Comparison of ENCODE assay signal across 8 cellular contexts in the genomic region with DNA sequence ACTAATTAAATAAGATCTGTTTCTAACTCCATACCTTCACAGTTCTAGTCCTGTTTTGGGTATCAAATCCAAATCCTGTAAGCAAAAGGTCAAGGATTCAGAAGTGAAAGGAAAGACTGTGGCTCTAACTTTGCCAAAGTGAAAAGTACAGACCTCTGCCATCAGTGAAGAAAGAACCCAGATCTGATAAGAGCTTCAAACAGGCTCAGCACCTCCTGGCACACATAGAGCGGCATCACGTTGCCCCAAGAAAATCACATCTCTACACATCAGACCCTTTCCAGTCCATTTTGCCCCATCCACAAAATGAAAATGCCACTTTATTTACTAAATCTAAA. TPM values are rescaled to one million over a fixed set of nuclear protein-coding genes. Genes with fewer than 3 reads are reported as not detected.
A peak's percentile ranks its signal among the peaks of the same experiment; 100 is the strongest.
DNase-seq lines count a peak whose midpoint lies in the region; ATAC-seq, FAIRE-seq and TF ChIP-seq lines count a peak whose summit lies in the region.

No MANE protein-coding gene starts in this region.

- H3K4me1 ChIP-seq in DOHH2 (ENCODE audit: control insufficient read depth, low read length), result peaks cover 21% of the 10 kb centered on the region
- H3K4me1 ChIP-seq in SK-N-SH (ENCODE audit: control insufficient read depth in 1 of 2, insufficient read depth in 2 of 2, low read depth in 1 of 2, low read length in 1 of 2), result peaks cover 10 to 27% of the 10 kb centered on the region in 2 experiments
- peaks cover 53% of the 10 kb centered on the region for H3K4me1 ChIP-seq in psoas muscle

- H4K20me1 ChIP-seq in DOHH2 (ENCODE audit: control insufficient read depth, insufficient read depth, low read depth, low read length) (no peaks in the 10 kb centered on the region), SK-N-SH (ENCODE audit: insufficient read depth) (no peaks in the 10 kb centered on the region)

- H3K9me3 ChIP-seq in DOHH2 (ENCODE audit: control insufficient read depth, insufficient read depth, low read length) (no peaks in the 10 kb centered on the region), SK-N-SH (no peaks in the 10 kb centered on the region), psoas muscle (no peaks in the 10 kb centered on the region)

- FAIRE-seq in GM19239 (lab: Jason Lieb, UNC), result no peak

- H3K9me2 ChIP-seq in DOHH2 (replicated peaks; ENCODE audit: control insufficient read depth, low read length) (no peaks in the 10 kb centered on the region), SK-N-SH (no peaks in the 10 kb centered on the region)

- POLR2A ChIA-PET in SK-N-SH (lab: Yijun Ruan, JAX), result no interaction called here

- intact Hi-C loops in psoas muscle (cut with DNase I), result loop anchor here in 1 of 2 donors (1.0 kb wide), 2 partner anchors 23 to 72 kb away; a partner anchor contains a TSS

- H3K27me3 ChIP-seq in DOHH2 (ENCODE audit: control insufficient read depth, low read length) (no peaks in the 10 kb centered on the region), SK-N-SH (ENCODE audit: insufficient read depth) (no peaks in the 10 kb centered on the region), psoas muscle (ENCODE audit: insufficient read depth in 3 of 3, low read length in 2 of 3) (no peaks in the 10 kb centered on the region)

- H3F3A ChIP-seq in DOHH2 (ENCODE audit: control insufficient read depth, insufficient read depth) (0 out of 2 replicates have a peak, but pooled peaks cover 5% of the 10 kb centered on the region), SK-N-SH (replicated peaks; ENCODE audit: insufficient read depth) (peaks cover 48% of the 10 kb centered on the region)

- TF ChIP-seq RAD21 in SK-N-SH (IDR thresholded peaks at IDR 0.05; ENCODE audit: low read length), result no peak

- H3K79me2 ChIP-seq in DOHH2 (ENCODE audit: control insufficient read depth, low read length), result peaks cover 5% of the 10 kb centered on the region; the same call in 1 of the 2 replicates
- peaks cover 84% of the 10 kb centered on the region for H3K79me2 ChIP-seq in SK-N-SH (ENCODE audit: insufficient read depth)

- H3K4me3 ChIP-seq in DOHH2 (ENCODE audit: low read length) (no peak overlapping the region), SK-N-SH (ENCODE audit: low read depth in 2 of 2, low read length in 1 of 2) (peak overlapping the region in 1 of 2 experiments; percentile 42; a peak in 1 of 4 replicates), fibroblast of villous mesenchyme (ENCODE audit: low read depth, low read length) (peak overlapping the region; percentile 7), psoas muscle (peak overlapping the region; percentile 71)

- peak overlapping the region; percentile 74 for H3K9ac ChIP-seq in SK-N-SH

- TF ChIP-seq CTCF in DOHH2 (IDR thresholded peaks at IDR 0.05; ENCODE audit: low read depth, low read length, poor library complexity, severe bottlenecking) (no peak), SK-N-SH (IDR thresholded peaks at IDR 0.05) (no peak), fibroblast of villous mesenchyme (IDR thresholded peaks at IDR 0.05; ENCODE audit: insufficient read depth, low read depth, low read length) (no peak), psoas muscle (IDR thresholded peaks at IDR 0.05) (no peak)

- ATAC-seq in psoas muscle (peak; percentile 23 to 57 (median 28)), GM18870 (IDR thresholded peaks at IDR 0.05; ENCODE audit: unreplicated experiment) (no peak), HG03432 (IDR thresholded peaks at IDR 0.05; ENCODE audit: unreplicated experiment) (no peak)

- peak overlapping the region; percentile 69; the same call in 1 of the 2 replicates for H3K4me2 ChIP-seq in DOHH2 (ENCODE audit: low read length)
- H3K4me2 ChIP-seq in SK-N-SH, result peak overlapping the region; percentile 79

- WGBS in SK-N-SH (ENCODE audit: low lambda C conversion rate), result 34% methylated on average over 2 of the region's 2 CpGs
- 18 to 27% (median 20%) methylated on average over 2 of the region's 2 CpGs for WGBS in psoas muscle, 3 donors

- no peak for TF ChIP-seq EP300 in SK-N-SH (IDR thresholded peaks at IDR 0.05; ENCODE audit: borderline replicate concordance in 1 of 2, low read depth in 1 of 2, low read length in 1 of 2)

- DNase-seq in SK-N-SH, result no peak
- DNase-seq in fibroblast of villous mesenchyme (ENCODE audit: low read depth), result no peak
- DNase-seq in psoas muscle, result no peak
- no peak for DNase-seq in GM19239 (ENCODE audit: insufficient read length, low spot score)
- DNase-seq in glomerular visceral epithelial cell (ENCODE audit: extremely low spot score), result no peak

- H3K27ac ChIP-seq in DOHH2 (ENCODE audit: low read depth, low read length), result no peak overlapping the region
- peak overlapping the region; percentile 36 to 99 for H3K27ac ChIP-seq in SK-N-SH (ENCODE audit: low read depth in 2 of 2, low read length in 1 of 2)
- peak overlapping the region; percentile 94 for H3K27ac ChIP-seq in psoas muscle

- H3K36me3 ChIP-seq in DOHH2 (ENCODE audit: control insufficient read depth, low read length) (no peaks in the 10 kb centered on the region), SK-N-SH (replicated peaks in 1 of 2; ENCODE audit: control insufficient read depth in 1 of 2, insufficient read depth in 2 of 2, low read length in 1 of 2) (peaks cover 0 to 12% of the 10 kb centered on the region in 2 experiments), psoas muscle (ENCODE audit: insufficient read depth in 1 of 2, low read depth in 1 of 2) (peaks cover 0 to 25% of the 10 kb centered on the region in 2 donors)

- CTCF ChIA-PET in SK-N-SH (lab: Yijun Ruan, JAX), result interaction anchor here (0.6 to 8.8 kb wide), 27 partner anchors 8 to 169 kb away, joined by 3 to 148 read pairs (median 5); no protein-coding TSS in a partner anchor

- no peak overlapping the region; the same call in 1 of the 2 replicates for H2AFZ ChIP-seq in SK-N-SH (ENCODE audit: low read depth)

TF ChIP-seq in SK-N-SH, 30 proteins besides CTCF, POLR2A, EP300 and RAD21:
- TF ChIP-seq, protein P1, sequence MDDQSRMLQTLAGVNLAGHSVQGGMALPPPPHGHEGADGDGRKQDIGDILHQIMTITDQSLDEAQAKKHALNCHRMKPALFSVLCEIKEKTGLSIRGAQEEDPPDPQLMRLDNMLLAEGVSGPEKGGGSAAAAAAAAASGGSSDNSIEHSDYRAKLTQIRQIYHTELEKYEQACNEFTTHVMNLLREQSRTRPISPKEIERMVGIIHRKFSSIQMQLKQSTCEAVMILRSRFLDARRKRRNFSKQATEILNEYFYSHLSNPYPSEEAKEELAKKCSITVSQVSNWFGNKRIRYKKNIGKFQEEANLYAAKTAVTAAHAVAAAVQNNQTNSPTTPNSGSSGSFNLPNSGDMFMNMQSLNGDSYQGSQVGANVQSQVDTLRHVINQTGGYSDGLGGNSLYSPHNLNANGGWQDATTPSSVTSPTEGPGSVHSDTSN (IDR thresholded peaks at IDR 0.05), result no peak
- no peak for TF ChIP-seq ELF1 (IDR thresholded peaks at IDR 0.05)
- TF ChIP-seq, protein P2, sequence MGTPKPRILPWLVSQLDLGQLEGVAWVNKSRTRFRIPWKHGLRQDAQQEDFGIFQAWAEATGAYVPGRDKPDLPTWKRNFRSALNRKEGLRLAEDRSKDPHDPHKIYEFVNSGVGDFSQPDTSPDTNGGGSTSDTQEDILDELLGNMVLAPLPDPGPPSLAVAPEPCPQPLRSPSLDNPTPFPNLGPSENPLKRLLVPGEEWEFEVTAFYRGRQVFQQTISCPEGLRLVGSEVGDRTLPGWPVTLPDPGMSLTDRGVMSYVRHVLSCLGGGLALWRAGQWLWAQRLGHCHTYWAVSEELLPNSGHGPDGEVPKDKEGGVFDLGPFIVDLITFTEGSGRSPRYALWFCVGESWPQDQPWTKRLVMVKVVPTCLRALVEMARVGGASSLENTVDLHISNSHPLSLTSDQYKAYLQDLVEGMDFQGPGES (IDR thresholded peaks at IDR 0.05; ENCODE audit: low read depth, low read length), result no peak
- TF ChIP-seq, protein P3, sequence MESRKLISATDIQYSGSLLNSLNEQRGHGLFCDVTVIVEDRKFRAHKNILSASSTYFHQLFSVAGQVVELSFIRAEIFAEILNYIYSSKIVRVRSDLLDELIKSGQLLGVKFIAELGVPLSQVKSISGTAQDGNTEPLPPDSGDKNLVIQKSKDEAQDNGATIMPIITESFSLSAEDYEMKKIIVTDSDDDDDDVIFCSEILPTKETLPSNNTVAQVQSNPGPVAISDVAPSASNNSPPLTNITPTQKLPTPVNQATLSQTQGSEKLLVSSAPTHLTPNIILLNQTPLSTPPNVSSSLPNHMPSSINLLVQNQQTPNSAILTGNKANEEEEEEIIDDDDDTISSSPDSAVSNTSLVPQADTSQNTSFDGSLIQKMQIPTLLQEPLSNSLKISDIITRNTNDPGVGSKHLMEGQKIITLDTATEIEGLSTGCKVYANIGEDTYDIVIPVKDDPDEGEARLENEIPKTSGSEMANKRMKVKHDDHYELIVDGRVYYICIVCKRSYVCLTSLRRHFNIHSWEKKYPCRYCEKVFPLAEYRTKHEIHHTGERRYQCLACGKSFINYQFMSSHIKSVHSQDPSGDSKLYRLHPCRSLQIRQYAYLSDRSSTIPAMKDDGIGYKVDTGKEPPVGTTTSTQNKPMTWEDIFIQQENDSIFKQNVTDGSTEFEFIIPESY (IDR thresholded peaks at IDR 0.05; ENCODE audit: borderline replicate concordance, low read depth), result no peak
- TF ChIP-seq SIN3A (IDR thresholded peaks at IDR 0.05; ENCODE audit: borderline replicate concordance, low read depth, low read length), result no peak
- no peak for TF ChIP-seq RXRA (IDR thresholded peaks at IDR 0.05; ENCODE audit: borderline replicate concordance, low read depth)
- no peak for TF ChIP-seq TAF1 (IDR thresholded peaks at IDR 0.05; ENCODE audit: borderline replicate concordance, low read depth, low read length)

RNA-seq across cellular contexts. Expression of a gene that starts 23.2 kb away (rescaled TPM):
- polyA plus RNA-seq in SK-N-SH (2012; rRNA removed) (33.9 and 48.9 TPM in 2 replicates), psoas muscle (100 to 1,000 TPM; 235 to 290 (median 241) TPM)
- 31.8 and 32.6 TPM in 2 replicates for polyA plus RNA-seq in SK-N-SH (2012; cell fraction: cytosol; rRNA removed)
- 74.9 and 82.5 TPM in 2 replicates for polyA plus RNA-seq in SK-N-SH (2012; cell fraction: nucleus; rRNA removed)
- total RNA-seq in fibroblast of villous mesenchyme (66.9 and 79.6 TPM in 2 replicates), psoas muscle (100 to 1,000 TPM; 458 to 639 (median 574) TPM)

Comparison
In these comparisons a context has a peak if more than half of its experiments do, and no peak if none do; other contexts are left out.
1. ATAC-seq: peak in psoas muscle (4 of 4); none in GM18870 (single experiment) and HG03432 (single experiment).